ENCODE assay signal across 8 cellular contexts in the genomic region with DNA sequence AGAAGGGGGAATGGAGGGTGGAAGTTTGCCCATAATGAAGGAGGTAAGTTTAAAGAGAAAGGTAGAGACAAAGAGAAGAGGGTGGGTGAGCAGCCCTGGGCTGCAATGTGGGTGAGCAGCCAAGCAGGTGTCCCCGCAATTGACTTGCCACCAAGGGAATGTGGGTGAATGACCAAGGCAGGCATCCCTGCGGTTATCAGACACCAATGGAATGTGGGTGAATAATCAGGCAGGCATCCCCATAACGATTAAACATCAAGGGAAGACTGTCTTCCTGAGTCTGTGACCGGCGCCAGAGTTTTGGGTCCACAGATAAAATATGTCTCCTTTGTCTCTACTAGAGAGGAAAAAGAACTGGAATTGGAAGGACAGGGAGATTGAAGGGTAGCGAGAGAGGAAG.
A peak's percentile ranks its signal among the peaks of the same experiment; 100 is the strongest.
DNase-seq lines count a peak whose midpoint lies in the region; ATAC-seq, FAIRE-seq and TF ChIP-seq lines count a peak whose summit lies in the region.
"Not testable (repeated sequence)": the region's sequence is repeated elsewhere in the genome, so short reads cannot be mapped to it uniquely, and the experiment has no call there.

No MANE protein-coding gene starts in this region.

- TF ChIP-seq CTCF in PC-3 (conservative IDR thresholded peaks at IDR 0.05; ENCODE audit: low read depth, low read length); astrocyte (IDR thresholded peaks at IDR 0.05; ENCODE audit: insufficient read depth, low read depth, low read length): not testable (repeated sequence)

- not testable (repeated sequence) for FAIRE-seq in H54 (lab: Jason Lieb, UNC); astrocyte (lab: Jason Lieb, UNC)
- peak; percentile 69 for FAIRE-seq in HTR-8/SVneo (lab: Jason Lieb, UNC)

- H3K27ac ChIP-seq in PC-3 (ENCODE audit: low read length); astrocyte (ENCODE audit: low read depth, low read length); subcutaneous abdominal adipose tissue (ENCODE audit: low read depth, low read length): not testable (repeated sequence)
- H3K27ac ChIP-seq in SJCRH30 = peak overlapping the region; percentile 44

- H3K36me3 Mint-ChIP-seq in astrocyte (ENCODE audit: low read depth, unreplicated experiment) = peaks cover 14% of the 10 kb centered on the region

- intact Hi-C loops in PC-3 (cut with micrococcal nuclease) = not testable (repeated sequence)

- not testable (repeated sequence) for H3K4me3 Mint-ChIP-seq in astrocyte (ENCODE audit: unreplicated experiment)

- peak; percentile 77 for DNase-seq in A172 (ENCODE audit: low spot score)
- DNase-seq in H54 (ENCODE audit: insufficient read length, low spot score) = peak; percentile 3
- peak; percentile 5 for DNase-seq in HTR-8/SVneo (ENCODE audit: insufficient read length, low spot score)
- peak; percentile 2 for DNase-seq in PC-3
- peak in 1 of 2 experiments; percentile 34 for DNase-seq in SJCRH30
- not testable (repeated sequence) for DNase-seq in astrocyte (ENCODE audit: low read depth)
- DNase-seq in kidney tubule cell (ENCODE audit: low spot score) = peak; percentile 19

- H3F3A ChIP-seq in PC-3 (ENCODE audit: low read length, unreplicated experiment) = not testable (repeated sequence)

- CTCF ChIA-PET in PC-3 (lab: Charles Lee) = not testable (repeated sequence)

- H3K9me2 ChIP-seq in PC-3 (replicated peaks; ENCODE audit: low read length) = not testable (repeated sequence)

- TF ChIP-seq POLR2A in H54 (IDR thresholded peaks at IDR 0.05; ENCODE audit: low read depth, low read length) = not testable (repeated sequence)

- not testable (repeated sequence) for H3K36me3 ChIP-seq in PC-3 (ENCODE audit: low read depth, low read length); SJCRH30; astrocyte (ENCODE audit: insufficient read depth, low read length); subcutaneous abdominal adipose tissue (ENCODE audit: control insufficient read depth in 5 of 5, insufficient read depth in 5 of 5, low read length in 5 of 5)

- H3K4me3 ChIP-seq in PC-3 (ENCODE audit: low read length); SJCRH30; astrocyte (ENCODE audit: insufficient read depth, low read depth, low read length): not testable (repeated sequence)
- H3K4me3 ChIP-seq in subcutaneous abdominal adipose tissue (ENCODE audit: low read depth in 1 of 5, low read length in 5 of 5) = peak overlapping the region in 3 of 5 donors; percentile 46 to 56 (median 53)

- H3K9me3 ChIP-seq in PC-3 (ENCODE audit: low read length); SJCRH30 (replicated peaks): not testable (repeated sequence)
- H3K9me3 ChIP-seq in astrocyte (ENCODE audit: insufficient read depth, low read depth, low read length) = peaks cover 14% of the 10 kb centered on the region
- peaks cover 14 to 94% (median 82%) of the 10 kb centered on the region in 5 donors for H3K9me3 ChIP-seq in subcutaneous abdominal adipose tissue (ENCODE audit: control insufficient read depth in 5 of 5, low read length in 5 of 5)

- H3K9ac ChIP-seq in PC-3 (ENCODE audit: low read length); astrocyte (ENCODE audit: low read length); subcutaneous abdominal adipose tissue (ENCODE audit: low read length in 5 of 5): not testable (repeated sequence)

- H3K27ac Mint-ChIP-seq in astrocyte (ENCODE audit: unreplicated experiment) = peak overlapping the region; percentile 43

- not testable (repeated sequence) for H3K4me1 ChIP-seq in PC-3 (ENCODE audit: insufficient read depth, low read length); SJCRH30; astrocyte (ENCODE audit: insufficient read depth, low read length); subcutaneous abdominal adipose tissue (ENCODE audit: control insufficient read depth in 5 of 5, insufficient read depth in 5 of 5, low read length in 5 of 5)

- not testable (repeated sequence) for H3K79me2 ChIP-seq in PC-3 (ENCODE audit: low read length); astrocyte (ENCODE audit: insufficient read depth, low read length)

- H2AFZ ChIP-seq in PC-3 (ENCODE audit: low read length); astrocyte (ENCODE audit: low read depth, low read length): not testable (repeated sequence)

- not testable (repeated sequence) for H4K20me1 ChIP-seq in PC-3 (ENCODE audit: low read length); astrocyte (ENCODE audit: insufficient read depth, low read length)

- H3K9me3 Mint-ChIP-seq in astrocyte (ENCODE audit: unreplicated experiment) = peaks cover 54% of the 10 kb centered on the region

- not testable (repeated sequence) for H3K27me3 ChIP-seq in PC-3 (ENCODE audit: low read length); SJCRH30; astrocyte (ENCODE audit: insufficient read depth, low read length); subcutaneous abdominal adipose tissue (ENCODE audit: control insufficient read depth in 5 of 5, insufficient read depth in 4 of 5, low read length in 5 of 5)

- BruUV-seq in PC-3 (replicated peaks; lab: Mats Ljungman, UMichigan) = not testable (repeated sequence)

- H3K27me3 Mint-ChIP-seq in astrocyte (ENCODE audit: low read depth, unreplicated experiment) = not testable (repeated sequence)

- H3K4me2 ChIP-seq in PC-3 (ENCODE audit: low read length); astrocyte (ENCODE audit: low read length): not testable (repeated sequence)

- POLR2A ChIA-PET in PC-3 (lab: Charles Lee; ENCODE audit: unreplicated experiment) = not testable (repeated sequence)

- H3K4me1 Mint-ChIP-seq in astrocyte (ENCODE audit: low read depth, unreplicated experiment) = not testable (repeated sequence)

- ATAC-seq in PC-3 = not testable (repeated sequence)
